1 cellular context compared by ENCODE assay signal in genomic region chr22:20951932-20952380, GRCh38.
TF ChIP-seq lines count a peak whose summit lies in the region.

No MANE protein-coding gene starts in this region.

TF ChIP-seq in K562, 482 proteins besides CTCF, POLR2A, EP300 and RAD21 (continued from another document):
- TF ChIP-seq HMGN3 (IDR thresholded peaks at IDR 0.05; ENCODE audit: borderline replicate concordance, extremely low read depth, insufficient read length, low read depth, low read length) (no peak), RBM22 (IDR thresholded peaks at IDR 0.05; ENCODE audit: low read depth, low read length, poor library complexity, severe bottlenecking) (peak; percentile 84), ZNF12 (CRISPR knock-in tag; IDR thresholded peaks at IDR 0.05) (peak; percentile 75; the same call in 1 of the 2 replicates), CBX3 (IDR thresholded peaks at IDR 0.05; ENCODE audit: borderline replicate concordance in 1 of 2, low read length in 2 of 2) (peak in 1 of 2 experiments; percentile 67; a peak in 1 of 3 replicates), ETV5 (CRISPR knock-in tag; IDR thresholded peaks at IDR 0.05; ENCODE audit: low read depth) (peak; percentile 34; the same call in 1 of the 2 replicates), ZEB2 (IDR thresholded peaks at IDR 0.05) (peak; percentile 47; the same call in 1 of the 2 replicates), KLF10 (CRISPR knock-in tag; IDR thresholded peaks at IDR 0.05) (0 out of 2 replicates have a peak, but pooled peaks have one; percentile 51), NCOR1 (IDR thresholded peaks at IDR 0.05) (no peak), SIN3B (IDR thresholded peaks at IDR 0.05; ENCODE audit: low read depth) (0 out of 2 replicates have a peak, but pooled peaks have one; percentile 6), HDAC6 (IDR thresholded peaks at IDR 0.05; ENCODE audit: low read depth, low read length) (0 out of 2 replicates have a peak, but pooled peaks have one; percentile 63), STAG1 (CRISPR knock-in tag; IDR thresholded peaks at IDR 0.05; ENCODE audit: borderline replicate concordance) (peak; percentile 36; the same call in 1 of the 2 replicates), SETDB1 (IDR thresholded peaks at IDR 0.05; ENCODE audit: low read length) (peak; percentile 27), DNMT1 (IDR thresholded peaks at IDR 0.05) (no peak), E2F1 (CRISPR knock-in tag; IDR thresholded peaks at IDR 0.05) (peak; percentile 16; the same call in 1 of the 2 replicates), KDM5B (IDR thresholded peaks at IDR 0.05; ENCODE audit: insufficient replicate concordance, low read depth, low read length) (peak; percentile 51), NFIC (IDR thresholded peaks at IDR 0.05) (no peak), MED1 (CRISPR knock-in tag; IDR thresholded peaks at IDR 0.05; ENCODE audit: borderline replicate concordance) (0 out of 2 replicates have a peak, but pooled peaks have one; percentile 73), ZBTB17 (CRISPR knock-in tag; IDR thresholded peaks at IDR 0.05) (peak; percentile 34; the same call in 1 of the 2 replicates), MEIS2 (IDR thresholded peaks at IDR 0.05; ENCODE audit: partially characterized antibody) (peak; percentile 43)
TF ChIP-seq in K562: peak in this region for 32.
